Comparison of ENCODE assay signal across 23 cellular contexts in genomic region chr1:109733235-109733634, GRCh38. TPM values are rescaled to one million over a fixed set of nuclear protein-coding genes. Genes with fewer than 3 reads are reported as not detected.
"Had no signal": no experiment of that assay in that cellular context is flagged by ENCODE, and none has a peak within 500 bp of the region (broad histone marks: within the 10 kb centered on the region; RNA-seq: fewer than 3 reads in every experiment).

No MANE protein-coding gene starts in this region.

- H3K9me3 ChIP-seq: esophagus squamous epithelium, gastrocnemius medialis, pancreas, suprapubic skin, transverse colon had no signal

- H3K27ac ChIP-seq: gastrocnemius medialis, suprapubic skin had no signal

- H3K27me3 ChIP-seq: esophagus squamous epithelium, gastrocnemius medialis, pancreas, suprapubic skin, transverse colon had no signal

- DNase-seq: activated CD4-positive, alpha-beta memory T cell treated with anti-CD3 and anti-CD28 coated beads, Interleukin-2, amount 10 ng/mL, durations not matched to agents 7 days and 5 days; activated CD4-positive, alpha-beta T cell treated with anti-CD3 and anti-CD28 coated beads, Interleukin-2, amount 10 ng/mL, durations not matched to agents 24 days and 14 days; activated effector memory CD4-positive, alpha-beta T cell treated with anti-CD3 and anti-CD28 coated beads, Interleukin-2, amount 50 U/mL, for 16 hours; activated naive CD4-positive, alpha-beta T cell treated with anti-CD3 and anti-CD28 coated beads, Interleukin-2, amount 10 ng/mL, durations not matched to agents 7 days and 5 days; amygdala; cerebellar nuclear complex; cortex of kidney; endodermal cell; esophagus squamous epithelium; left ventricle myocardium superior; midbrain; nephron progenitor cell; right cardiac atrium; stimulated activated CD4-positive, alpha-beta T cell treated with anti-CD3 and anti-CD28 coated beads, Interleukin-2, amount 100 ng/mL, for 24 hours; stimulated activated naive CD8-positive, alpha-beta T cell treated with anti-CD3 and anti-CD28 coated beads, Interleukin-15, amount 100 ng/mL, for 72 hours; transverse colon had no signal

- H3K36me3 ChIP-seq: transverse colon had no signal

- H3K4me3 ChIP-seq: esophagus squamous epithelium, gastrocnemius medialis, pancreas, suprapubic skin, transverse colon had no signal

- H3K4me1 ChIP-seq: gastrocnemius medialis had no signal

- ATAC-seq: activated CD4-positive, CD25-positive, alpha-beta regulatory T cell treated with anti-CD3 and anti-CD28 coated beads, Interleukin-2, amount 50 U/mL, for 24 hours; left ventricle myocardium superior; right cardiac atrium; stimulated activated effector memory CD8-positive, alpha-beta T cell treated with anti-CD3 and anti-CD28 coated beads, Interleukin-12 subunit alpha, Interleukin-12 subunit beta, amount 100 ng/mL, for 72 hours; stimulated activated naive CD8-positive, alpha-beta T cell treated with anti-CD3 and anti-CD28 coated beads, Interleukin-15, amount 100 ng/mL, for 72 hours had no signal

RNA-seq across cellular contexts. Expression of gene GSTM5, which starts 21.2 kb away (rescaled TPM):
- total RNA-seq: activated CD4-positive, alpha-beta memory T cell treated with anti-CD3 and anti-CD28 coated beads, Interleukin-2, amount 10 ng/mL, durations not matched to agents 7 days and 5 days had no signal

RNA-seq across cellular contexts. Expression of gene EPS8L3, which starts 30.5 kb away (rescaled TPM):
- total RNA-seq: activated CD4-positive, alpha-beta memory T cell treated with anti-CD3 and anti-CD28 coated beads, Interleukin-2, amount 10 ng/mL, durations not matched to agents 7 days and 5 days; activated CD4-positive, alpha-beta T cell treated with anti-CD3 and anti-CD28 coated beads, Interleukin-2, amount 10 ng/mL, durations not matched to agents 24 days and 14 days; endodermal cell; left ventricle myocardium superior; right cardiac atrium; skeletal muscle tissue; suprapubic skin had no signal
- polyA plus RNA-seq: right cardiac atrium had no signal

RNA-seq across cellular contexts. Expression of gene GSTM1, which starts 45.6 kb away (rescaled TPM):
- total RNA-seq: activated CD4-positive, alpha-beta memory T cell treated with anti-CD3 and anti-CD28 coated beads, Interleukin-2, amount 10 ng/mL, durations not matched to agents 7 days and 5 days; left ventricle myocardium superior; pulmonary artery endothelial cell had no signal
